Comparison of ENCODE assay signal across 17 cellular contexts in the genomic region with DNA sequence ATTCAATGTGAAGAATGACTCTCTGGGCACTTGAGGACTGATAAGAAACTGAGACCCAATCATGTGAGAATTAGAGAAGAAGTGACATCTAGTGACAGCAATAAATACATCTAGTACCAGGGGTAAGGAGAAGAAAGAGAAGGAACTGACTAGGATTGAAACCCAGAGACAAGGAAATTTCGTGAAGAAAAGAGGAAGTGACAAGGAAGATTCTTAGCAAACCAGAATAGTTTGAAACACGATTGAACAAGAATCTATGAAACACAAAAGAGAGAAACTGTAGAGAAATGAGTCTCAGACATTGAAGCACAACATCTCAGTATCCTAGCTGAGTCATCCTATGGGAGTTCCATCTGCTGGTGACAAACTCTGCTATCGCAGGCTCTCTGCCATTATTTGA.
DNase-seq lines count a peak whose midpoint lies in the region; ATAC-seq lines count a peak whose summit lies in the region.
"Had no signal": no experiment of that assay in that cellular context is flagged by ENCODE, and none has a peak within 500 bp of the region (broad histone marks: within the 10 kb centered on the region; RNA-seq: fewer than 3 reads in every experiment).

No MANE protein-coding gene starts in this region.

- DNase-seq in MV-4-11 (lab: John Stamatoyannopoulos, UW) (peak; percentile 94), pons (ENCODE audit: low spot score) (peak; percentile 79), NCI-H345 (lab: John Stamatoyannopoulos, UW) (no peak), posterior cingulate gyrus (no peak), substantia nigra (lab: John Stamatoyannopoulos, UW) (no peak)
- DNase-seq: activated CD4-positive, alpha-beta T cell treated with anti-CD3 and anti-CD28 coated beads, Interleukin-2, amount 50 U/mL, for 1 hour; activated T-cell treated with anti-CD3 and anti-CD28 coated beads, Interleukin-2, amount 50 U/mL, for 4 hours; endodermal cell; foreskin fibroblast; NCI-H1417 treated with DMSO at 0.1 percent for 48 hours; NCI-H526; right cardiac atrium; RPMI8226; stimulated activated CD4-positive, alpha-beta T cell treated with anti-CD3 and anti-CD28 coated beads, Interleukin-1b, Interleukin-23, amount 100 ng/mL, for 48 hours had no signal

- intact Hi-C loops in posterior cingulate gyrus (cut with DNase I), result no loop called here

- no peak overlapping the region for H3K27ac ChIP-seq in substantia nigra (ENCODE audit: low read depth, low read length, poor library complexity, severe bottlenecking)
- H3K27ac ChIP-seq: C4-2B had no signal

- ATAC-seq in GM18868 (IDR thresholded peaks at IDR 0.05; ENCODE audit: unreplicated experiment) (peak; percentile 86), HG02798 (IDR thresholded peaks at IDR 0.05; ENCODE audit: poor library complexity, unreplicated experiment) (peak; percentile 67)
- ATAC-seq: activated T-cell treated with anti-CD3 and anti-CD28 coated beads, Interleukin-2, amount 50 U/mL, for 4 hours had no signal

Comparison
In these comparisons a context has a peak if more than half of its experiments do, and no peak if none do; other contexts are left out.
1. DNase-seq: peak in MV-4-11 (single experiment) and pons (single experiment); none in NCI-H345 (single experiment), posterior cingulate gyrus (0 of 10) and substantia nigra (0 of 49).